Comparison of ENCODE assay signal across 15 cellular contexts in genomic region chr12:119914666-119915065, GRCh38. TPM values are rescaled to one million over a fixed set of nuclear protein-coding genes. Genes with fewer than 3 reads are reported as not detected.
DNase-seq lines count a peak whose midpoint lies in the region; ATAC-seq and TF ChIP-seq lines count a peak whose summit lies in the region.
"Had no signal": no experiment of that assay in that cellular context is flagged by ENCODE, and none has a peak within 500 bp of the region (broad histone marks: within the 10 kb centered on the region; RNA-seq: fewer than 3 reads in every experiment).

No MANE protein-coding gene starts in this region.

- H3K9ac ChIP-seq in PC-3 (ENCODE audit: low read length): no peak overlapping the region
- H3K9ac ChIP-seq: BLaER1 treated with 17β-estradiol and CSF1 and Interleukin-3, amounts not matched to agents 10 nM and 100 nM had no signal

- no peaks in the 10 kb centered on the region for H3K9me2 ChIP-seq in PC-3 (replicated peaks; ENCODE audit: low read length)

- ATAC-seq in PC-3 (0 out of 2 replicates have a peak, but pooled peaks have one; percentile 23), HG03039 (IDR thresholded peaks at IDR 0.05; ENCODE audit: unreplicated experiment) (no peak)

- H3K27me3 ChIP-seq in PC-3 (ENCODE audit: low read length): no peaks in the 10 kb centered on the region
- H3K27me3 ChIP-seq: BLaER1 treated with 17β-estradiol and CSF1 and Interleukin-3, amounts not matched to agents 10 nM and 100 nM had no signal

- CTCF ChIA-PET in PC-3 (lab: Charles Lee): no interaction called here

- DNase-seq in ELF-1 (ENCODE audit: low read depth, low spot score) (peak; percentile 22), PC-3 (peak; percentile 50), epithelial cell of esophagus (ENCODE audit: low read depth) (peak; percentile 19), left kidney (ENCODE audit: low read depth, low spot score) (peak; percentile 20), posterior cingulate gyrus (no peak), MV-4-11 (lab: John Stamatoyannopoulos, UW) (no peak)
- no peak for DNase-seq in stimulated activated CD4-positive, alpha-beta T cell treated with anti-CD3 and anti-CD28 coated beads, Interleukin-1b, Interleukin-23, amount 100 ng/mL, for 48 hours
- DNase-seq: 8988T; CD4-positive, CD25-positive, alpha-beta regulatory T cell; DMS53; GOT3; HCEC 1CT; IMR-90 had no signal

- intact Hi-C loops in PC-3 (cut with micrococcal nuclease) (no loop called here), posterior cingulate gyrus (cut with DNase I) (no loop called here)

- no peaks in the 10 kb centered on the region for H3K9me3 ChIP-seq in PC-3 (ENCODE audit: low read length)
- H3K9me3 ChIP-seq: BLaER1 treated with 17β-estradiol and CSF1 and Interleukin-3, amounts not matched to agents 10 nM and 100 nM had no signal

- H3F3A ChIP-seq in PC-3 (ENCODE audit: low read length, unreplicated experiment): no peaks in the 10 kb centered on the region

- H3K27ac ChIP-seq in PC-3 (ENCODE audit: low read length): no peak overlapping the region
- H3K27ac ChIP-seq: BLaER1 treated with 17β-estradiol and CSF1 and Interleukin-3, amounts not matched to agents 10 nM and 100 nM had no signal

- H3K36me3 ChIP-seq in PC-3 (ENCODE audit: low read depth, low read length): no peaks in the 10 kb centered on the region
- H3K36me3 ChIP-seq: BLaER1 treated with 17β-estradiol and CSF1 and Interleukin-3, amounts not matched to agents 10 nM and 100 nM had no signal

- H4K20me1 ChIP-seq in PC-3 (ENCODE audit: low read length): no peaks in the 10 kb centered on the region
- H4K20me1 ChIP-seq: BLaER1 treated with 17β-estradiol and CSF1 and Interleukin-3, amounts not matched to agents 10 nM and 100 nM had no signal

- BruUV-seq in PC-3 (replicated peaks; lab: Mats Ljungman, UMichigan): no TSS peak

- TF ChIP-seq CTCF in PC-3 (conservative IDR thresholded peaks at IDR 0.05; ENCODE audit: low read depth, low read length): no peak
- no peak for TF ChIP-seq CTCF in epithelial cell of esophagus (IDR thresholded peaks at IDR 0.05; ENCODE audit: insufficient read depth, low read depth, low read length, missing control alignments)

- no peak overlapping the region for H2AFZ ChIP-seq in PC-3 (ENCODE audit: low read length)

- POLR2A ChIA-PET in PC-3 (lab: Charles Lee; ENCODE audit: unreplicated experiment): interaction anchor here (0.6 kb wide), 1 partner anchor 227 kb away, joined by 3 read pairs; no protein-coding TSS in a partner anchor

- peaks cover 7% of the 10 kb centered on the region; the same call in 1 of the 2 replicates for H3K4me1 ChIP-seq in PC-3 (ENCODE audit: insufficient read depth, low read length)

- H3K79me2 ChIP-seq in PC-3 (ENCODE audit: low read length): no peaks in the 10 kb centered on the region

- peak overlapping the region; percentile 10; the same call in 1 of the 2 replicates for H3K4me2 ChIP-seq in PC-3 (ENCODE audit: low read length)
- H3K4me2 ChIP-seq: BLaER1 treated with 17β-estradiol and CSF1 and Interleukin-3, amounts not matched to agents 10 nM and 100 nM had no signal

- H3K4me3 ChIP-seq in PC-3 (ENCODE audit: low read length) (no peak overlapping the region), epithelial cell of esophagus (ENCODE audit: low read length) (no peak overlapping the region)
- H3K4me3 ChIP-seq: BLaER1 treated with 17β-estradiol and CSF1 and Interleukin-3, amounts not matched to agents 10 nM and 100 nM had no signal

RNA-seq across cellular contexts. Expression of gene CIT, which starts 37.5 kb away (rescaled TPM):
- total RNA-seq in PC-3 (2014; rRNA removed): 58.9 and 112 TPM in 2 replicates

Comparison
In these comparisons a context has a peak if more than half of its experiments do, and no peak if none do; other contexts are left out.
1. DNase-seq: peak in ELF-1 (single experiment), PC-3 (single experiment), epithelial cell of esophagus (single experiment) and left kidney (single experiment); none in posterior cingulate gyrus (0 of 10), MV-4-11 (single experiment) and stimulated activated CD4-positive, alpha-beta T cell treated with anti-CD3 and anti-CD28 coated beads, Interleukin-1b, Interleukin-23, amount 100 ng/mL, for 48 hours (single experiment).